Comparison of ENCODE assay signal across 1 cellular context in the genomic region with DNA sequence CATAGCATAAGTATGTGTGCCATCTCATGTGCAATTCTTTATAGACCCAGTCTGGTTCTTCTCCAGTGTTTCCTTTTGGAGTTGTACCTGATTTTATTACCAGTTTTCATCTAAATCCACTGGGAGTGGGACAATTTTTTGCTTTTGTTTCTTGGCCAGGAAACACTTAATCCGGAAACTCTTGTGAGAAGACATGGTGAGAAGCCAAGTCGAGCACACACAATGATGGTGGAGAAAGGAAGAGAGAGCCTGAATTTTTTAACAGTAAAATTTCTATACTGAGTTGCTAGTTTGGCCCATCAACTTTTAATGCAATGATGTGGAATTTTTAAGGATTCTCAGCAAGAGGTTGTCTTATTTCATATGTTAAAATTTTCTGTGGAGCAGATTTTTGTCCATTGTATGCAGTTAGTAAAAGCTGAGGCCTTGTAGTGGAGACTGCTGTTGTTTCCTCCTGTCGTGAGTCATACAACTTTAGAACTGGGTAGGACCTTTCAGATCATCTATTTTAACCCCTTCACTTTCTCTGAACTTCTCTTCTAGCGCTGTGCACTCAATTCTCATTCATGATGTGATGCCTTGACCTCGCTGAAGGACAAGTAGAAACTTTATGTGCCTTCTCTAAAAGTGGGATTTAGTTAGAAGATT.
TF ChIP-seq lines count a peak whose summit lies in the region.

No MANE protein-coding gene starts in this region.

TF ChIP-seq in WTC11, 78 proteins besides CTCF, POLR2A, EP300 and RAD21 (continued from another document):
- no peak for TF ChIP-seq NFYB (CRISPR knock-in tag; conservative IDR thresholded peaks at IDR 0.05; ENCODE audit: low read depth)
- TF ChIP-seq, protein P1, sequence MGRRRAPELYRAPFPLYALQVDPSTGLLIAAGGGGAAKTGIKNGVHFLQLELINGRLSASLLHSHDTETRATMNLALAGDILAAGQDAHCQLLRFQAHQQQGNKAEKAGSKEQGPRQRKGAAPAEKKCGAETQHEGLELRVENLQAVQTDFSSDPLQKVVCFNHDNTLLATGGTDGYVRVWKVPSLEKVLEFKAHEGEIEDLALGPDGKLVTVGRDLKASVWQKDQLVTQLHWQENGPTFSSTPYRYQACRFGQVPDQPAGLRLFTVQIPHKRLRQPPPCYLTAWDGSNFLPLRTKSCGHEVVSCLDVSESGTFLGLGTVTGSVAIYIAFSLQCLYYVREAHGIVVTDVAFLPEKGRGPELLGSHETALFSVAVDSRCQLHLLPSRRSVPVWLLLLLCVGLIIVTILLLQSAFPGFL (CRISPR knock-in tag; IDR thresholded peaks at IDR 0.05; ENCODE audit: borderline replicate concordance) = no peak
- TF ChIP-seq JAZF1 (CRISPR knock-in tag; IDR thresholded peaks at IDR 0.05) = no peak
- TF ChIP-seq CBFB (CRISPR knock-in tag; IDR thresholded peaks at IDR 0.05; ENCODE audit: low read depth) = no peak
- TF ChIP-seq, protein P2, sequence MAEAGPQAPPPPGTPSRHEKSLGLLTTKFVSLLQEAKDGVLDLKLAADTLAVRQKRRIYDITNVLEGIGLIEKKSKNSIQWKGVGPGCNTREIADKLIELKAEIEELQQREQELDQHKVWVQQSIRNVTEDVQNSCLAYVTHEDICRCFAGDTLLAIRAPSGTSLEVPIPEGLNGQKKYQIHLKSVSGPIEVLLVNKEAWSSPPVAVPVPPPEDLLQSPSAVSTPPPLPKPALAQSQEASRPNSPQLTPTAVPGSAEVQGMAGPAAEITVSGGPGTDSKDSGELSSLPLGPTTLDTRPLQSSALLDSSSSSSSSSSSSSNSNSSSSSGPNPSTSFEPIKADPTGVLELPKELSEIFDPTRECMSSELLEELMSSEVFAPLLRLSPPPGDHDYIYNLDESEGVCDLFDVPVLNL (CRISPR knock-in tag; IDR thresholded peaks at IDR 0.05; ENCODE audit: borderline replicate concordance, low read depth) = no peak
- no peak for TF ChIP-seq ZNF121 (CRISPR knock-in tag; IDR thresholded peaks at IDR 0.05)
- TF ChIP-seq TP53 (CRISPR knock-in tag; IDR thresholded peaks at IDR 0.05) = no peak
- TF ChIP-seq ZNF317 (CRISPR knock-in tag; IDR thresholded peaks at IDR 0.05; ENCODE audit: borderline replicate concordance, low read depth) = no peak
- TF ChIP-seq NFATC4 (CRISPR knock-in tag; IDR thresholded peaks at IDR 0.05) = no peak
- TF ChIP-seq ZNF263 (CRISPR knock-in tag; IDR thresholded peaks at IDR 0.05; ENCODE audit: low read depth) = no peak
- TF ChIP-seq ETV6 (CRISPR knock-in tag; IDR thresholded peaks at IDR 0.05) = no peak
- no peak for TF ChIP-seq FOXK1 (CRISPR knock-in tag; IDR thresholded peaks at IDR 0.05)
- no peak for TF ChIP-seq SMAD3 (CRISPR knock-in tag; IDR thresholded peaks at IDR 0.05; ENCODE audit: borderline replicate concordance)
